9 cellular contexts compared by ENCODE assay signal in the genomic region with DNA sequence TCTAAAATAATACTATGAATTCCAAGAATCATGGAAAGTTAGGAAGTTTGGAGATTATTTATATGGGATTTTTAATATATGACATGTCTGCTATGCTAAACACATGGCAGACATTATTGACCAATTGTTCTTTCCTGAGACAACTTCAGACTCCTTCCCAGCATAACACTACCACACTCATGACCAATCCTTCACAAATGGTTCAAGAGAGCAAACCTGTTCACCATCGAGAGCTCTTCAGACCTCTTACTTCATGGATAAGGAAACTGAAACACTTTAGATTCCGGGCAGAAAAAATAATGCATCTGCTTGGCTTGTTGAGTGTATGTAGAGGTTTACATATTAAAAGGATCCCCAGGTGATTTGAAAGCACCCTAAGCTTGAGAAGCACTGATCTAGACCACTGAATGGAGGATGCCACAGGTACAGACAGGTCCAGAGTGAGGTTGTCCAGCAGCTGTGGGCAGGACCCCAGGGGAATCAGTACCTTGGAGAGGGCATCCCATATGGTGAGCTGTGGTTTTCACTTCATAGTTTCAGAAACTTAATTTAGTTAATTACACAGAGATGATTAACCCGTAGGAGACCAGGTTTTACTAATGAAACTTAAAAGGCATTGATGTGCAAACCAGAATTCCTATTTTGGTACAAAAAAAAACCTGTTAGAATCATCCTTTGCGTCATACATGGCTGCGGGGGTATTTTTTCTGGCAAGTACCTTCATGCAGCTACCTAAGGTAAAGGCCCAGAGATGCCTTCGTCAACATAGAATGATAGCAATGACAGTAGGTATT.
DNase-seq lines count a peak whose midpoint lies in the region; ATAC-seq and TF ChIP-seq lines count a peak whose summit lies in the region.
"Had no signal": no experiment of that assay in that cellular context is flagged by ENCODE, and none has a peak within 500 bp of the region (broad histone marks: within the 10 kb centered on the region; RNA-seq: fewer than 3 reads in every experiment).

No MANE protein-coding gene starts in this region.

- H3K27ac Mint-ChIP-seq in nephron progenitor cell (no peak overlapping the region), chondrocyte (ENCODE audit: unreplicated experiment) (no peak overlapping the region)

- H3K4me3 Mint-ChIP-seq in nephron progenitor cell (no peak overlapping the region), chondrocyte (ENCODE audit: unreplicated experiment) (no peak overlapping the region)

- H3K9me3 Mint-ChIP-seq in nephron progenitor cell, result no peaks in the 10 kb centered on the region
- no peaks in the 10 kb centered on the region for H3K9me3 Mint-ChIP-seq in chondrocyte (ENCODE audit: low read depth)

- peaks cover 18% of the 10 kb centered on the region for H3K4me1 Mint-ChIP-seq in nephron progenitor cell
- H3K4me1 Mint-ChIP-seq in chondrocyte (ENCODE audit: low read depth), result peaks cover 31% of the 10 kb centered on the region

- H3K36me3 Mint-ChIP-seq in nephron progenitor cell (ENCODE audit: low read depth) (no peaks in the 10 kb centered on the region), chondrocyte (ENCODE audit: low read depth) (peaks cover 1% of the 10 kb centered on the region)

- ATAC-seq in GM19043 (IDR thresholded peaks at IDR 0.05; ENCODE audit: low read depth, unreplicated experiment) (peak; percentile 74), HG02840 (IDR thresholded peaks at IDR 0.05; ENCODE audit: low FRiP score, unreplicated experiment) (peak; percentile 83)

- TF ChIP-seq CTCF in nephron progenitor cell (IDR thresholded peaks at IDR 0.05), result no peak
- no peak for TF ChIP-seq CTCF in chondrocyte (IDR thresholded peaks at IDR 0.05)

- H3K27me3 Mint-ChIP-seq in nephron progenitor cell (ENCODE audit: low read depth, poor library complexity) (peaks cover 3% of the 10 kb centered on the region), chondrocyte (ENCODE audit: low read depth) (no peaks in the 10 kb centered on the region)

- DNase-seq in NCI-H187 treated with DMSO at 0.1 percent for 48 hours (lab: John Stamatoyannopoulos, UW) (peak; percentile 97), nephron progenitor cell (peak; percentile 33), SK-N-DZ (ENCODE audit: low spot score) (no peak), mucosa of gallbladder (ENCODE audit: low spot score) (no peak), HuH-7 (ENCODE audit: low spot score) (no peak), chondrocyte (ENCODE audit: low spot score) (no peak)
- DNase-seq: amniotic stem cell had no signal

Comparison
In these comparisons a context has a peak if more than half of its experiments do, and no peak if none do; other contexts are left out.
1. DNase-seq: peak in NCI-H187 treated with DMSO at 0.1 percent for 48 hours (single experiment) and nephron progenitor cell (single experiment); none in SK-N-DZ (single experiment), mucosa of gallbladder (single experiment), HuH-7 (single experiment) and chondrocyte (single experiment).